Comparison of ENCODE assay signal across 8 cellular contexts in the genomic region with DNA sequence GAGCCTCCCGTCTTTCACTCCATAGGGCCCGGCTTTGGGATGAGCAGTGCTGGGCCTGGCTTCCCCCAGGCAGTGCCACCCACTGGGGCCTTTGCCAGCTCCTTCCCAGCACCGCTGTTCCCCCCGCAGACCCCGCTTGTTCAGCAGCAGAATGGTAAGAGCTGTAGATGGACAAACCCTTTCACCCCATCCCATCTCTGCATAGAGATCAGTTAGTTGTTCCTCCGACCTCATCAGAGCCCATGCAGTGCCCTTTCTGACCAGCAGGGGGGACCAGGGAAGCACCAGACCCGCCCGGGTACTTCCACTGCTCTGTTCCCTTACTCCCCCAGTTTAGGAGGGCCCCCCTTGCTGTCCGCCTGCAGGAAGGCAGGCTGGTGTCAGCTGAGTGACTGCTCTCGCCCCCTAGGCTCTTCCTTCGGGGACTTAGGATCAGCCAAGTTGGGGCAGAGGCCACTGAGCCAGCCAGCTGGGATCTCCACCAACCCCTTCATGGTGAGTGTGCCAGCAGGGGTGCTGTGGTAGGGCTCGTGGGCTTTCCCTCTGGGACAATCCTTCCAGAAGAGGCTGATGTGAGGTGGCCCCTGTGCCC. TPM values are rescaled to one million over a fixed set of nuclear protein-coding genes. Genes with fewer than 3 reads are reported as not detected.
DNase-seq lines count a peak whose midpoint lies in the region; ATAC-seq and FAIRE-seq lines count a peak whose summit lies in the region.

No MANE protein-coding gene starts in this region.

- H3K27me3 ChIP-seq in small intestine (ENCODE audit: control insufficient read depth in 2 of 2, insufficient read depth in 2 of 2, low read length in 2 of 2) = no peaks in the 10 kb centered on the region

- no peak overlapping the region for H3K4me3 ChIP-seq in small intestine (ENCODE audit: low read depth in 1 of 2, low read length in 2 of 2)

- WGBS in small intestine, 3 donors = 37 to 44% (median 42%) methylated on average over 12 of the region's 12 CpGs

- in situ Hi-C loops in KBM-7 (cut with MboI; ENCODE audit: low pct_unique_long_range_greater_than_20kb, low sequenced_read_pairs) = no loop called here

- CTCF ChIA-PET in T-cell (lab: Charles Lee) = interaction anchor here (0.6 to 1.7 kb wide), 16 partner anchors 9 to 658 kb away, joined by 3 to 7 read pairs (median 4); partner anchors contain the start of gene AGFG2 (in 2 of the 2)

- peaks cover 3 to 12% of the 10 kb centered on the region in 2 donors for H3K4me1 ChIP-seq in small intestine (ENCODE audit: control insufficient read depth in 2 of 2, insufficient read depth in 1 of 2, low read depth in 1 of 2, low read length in 1 of 2)

- peaks cover 10% of the 10 kb centered on the region for H3K36me3 Mint-ChIP-seq in T-cell

- intact Hi-C loops in left ventricle myocardium superior (cut with micrococcal nuclease) = no loop called here

- POLR2A ChIA-PET in T-cell (lab: Charles Lee) = interaction anchor here in 1 of 2 donors (0.6 kb wide), 2 partner anchors 23 to 43 kb away, joined by 3 to 7 read pairs; no protein-coding TSS in a partner anchor

- no peaks in the 10 kb centered on the region for H3K9me3 Mint-ChIP-seq in T-cell

- peak; percentile 91 for DNase-seq in GM03348 (ENCODE audit: low spot score)
- peak; percentile 83 for DNase-seq in KBM-7
- DNase-seq in T-cell = peak; percentile 50 to 88 (median 79)
- peak; percentile 54 for DNase-seq in amniotic epithelial cell (ENCODE audit: low read depth)
- peak; percentile 90 for DNase-seq in left ventricle myocardium superior
- peak; percentile 71 for DNase-seq in small intestine
- DNase-seq in pons (ENCODE audit: low spot score) = no peak

- H3K27ac ChIP-seq in small intestine (ENCODE audit: low read depth in 1 of 2, low read length in 1 of 2) = no peak overlapping the region

- no peak for FAIRE-seq in small intestine (lab: Jason Lieb, UNC)

- peak overlapping the region; percentile 22 to 57 for H3K27ac Mint-ChIP-seq in T-cell

- peaks cover 0 to 4% of the 10 kb centered on the region in 2 donors for H3K36me3 ChIP-seq in small intestine (ENCODE audit: control insufficient read depth in 2 of 2, insufficient read depth in 2 of 2, low read length in 2 of 2)

- H3K4me1 Mint-ChIP-seq in T-cell = peaks cover 27 to 29% (median 28%) of the 10 kb centered on the region in 3 donors

- H3K9me3 ChIP-seq in small intestine (ENCODE audit: control insufficient read depth, low read depth) = no peaks in the 10 kb centered on the region

- H3K27me3 Mint-ChIP-seq in T-cell = no peaks in the 10 kb centered on the region

- peak; percentile 70 to 76 (median 72) for ATAC-seq in T-cell (replicated peaks in 1 of 4)
- ATAC-seq in left ventricle myocardium superior = peak; percentile 69
- no peak for ATAC-seq in HG02970 (IDR thresholded peaks at IDR 0.05; ENCODE audit: low FRiP score, unreplicated experiment)

- no peak overlapping the region for H3K4me3 Mint-ChIP-seq in T-cell

RNA-seq across cellular contexts. Expression of gene SAP25, which starts 9.8 kb away (rescaled TPM):
- total RNA-seq in T-cell = 100 to 1,000 TPM in 3 of 5 donors, 10 to 100 TPM in 2; 61.2 to 129 (median 107) TPM
- total RNA-seq in left ventricle myocardium superior = 0.77 TPM
- polyA plus RNA-seq in small intestine = 10 to 100 TPM in 2 of 3 donors, 1 to 10 TPM in 1; 2.0 to 28.2 (median 18.6) TPM

RNA-seq across cellular contexts. Expression of gene LRCH4, which starts 22.0 kb away (rescaled TPM):
- 100 to 1,000 TPM; 328 to 377 (median 362) TPM for total RNA-seq in T-cell
- 27.3 TPM for total RNA-seq in left ventricle myocardium superior
- 100 to 1,000 TPM in 1 of 3 donors, 10 to 100 TPM in 2; 33.4 to 111 (median 72.0) TPM for polyA plus RNA-seq in small intestine

RNA-seq across cellular contexts. Expression of gene FBXO24, which starts 22.2 kb away (rescaled TPM):
- 1 to 10 TPM in 3 of 5 donors, under 1 TPM in 2; 0.70 to 1.7 (median 1.3) TPM for total RNA-seq in T-cell
- total RNA-seq in left ventricle myocardium superior = 0.77 TPM
- under 1 TPM in 1 of 3 donors, not detected in 2; 0.55 TPM for polyA plus RNA-seq in small intestine

RNA-seq across cellular contexts. Expression of gene AGFG2, which starts 24.9 kb away (rescaled TPM):
- 10 to 100 TPM; 26.2 to 54.6 (median 40.2) TPM for total RNA-seq in T-cell
- 24.7 TPM for total RNA-seq in left ventricle myocardium superior
- polyA plus RNA-seq in small intestine = 10 to 100 TPM in 2 of 3 donors, 1 to 10 TPM in 1; 9.5 to 23.9 (median 11.0) TPM

RNA-seq across cellular contexts. Expression of gene PCOLCE, which starts 38.3 kb away (rescaled TPM):
- total RNA-seq in T-cell = 10 to 100 TPM in 3 of 5 donors, 1 to 10 TPM in 2; 5.4 to 14.0 (median 10.5) TPM
- 40.4 TPM for total RNA-seq in left ventricle myocardium superior
- 10 to 100 TPM in 1 of 3 donors, 1 to 10 TPM in 2; 1.9 to 17.0 (median 2.5) TPM for polyA plus RNA-seq in small intestine

Comparison
In these comparisons a context has a peak if more than half of its experiments do, and no peak if none do; other contexts are left out.
1. RNA of gene SAP25, which starts 9.8 kb away (total RNA-seq): 61.2 to 129 TPM in T-cell; 0.77 TPM in left ventricle myocardium superior (single experiment); every median in the first group is over 10 times any median in the second.
2. RNA of gene LRCH4, which starts 22.0 kb away (total RNA-seq): 328 to 377 TPM in T-cell; 27.3 TPM in left ventricle myocardium superior (single experiment); every median in the first group is over 10 times any median in the second.